In the genomic region with DNA sequence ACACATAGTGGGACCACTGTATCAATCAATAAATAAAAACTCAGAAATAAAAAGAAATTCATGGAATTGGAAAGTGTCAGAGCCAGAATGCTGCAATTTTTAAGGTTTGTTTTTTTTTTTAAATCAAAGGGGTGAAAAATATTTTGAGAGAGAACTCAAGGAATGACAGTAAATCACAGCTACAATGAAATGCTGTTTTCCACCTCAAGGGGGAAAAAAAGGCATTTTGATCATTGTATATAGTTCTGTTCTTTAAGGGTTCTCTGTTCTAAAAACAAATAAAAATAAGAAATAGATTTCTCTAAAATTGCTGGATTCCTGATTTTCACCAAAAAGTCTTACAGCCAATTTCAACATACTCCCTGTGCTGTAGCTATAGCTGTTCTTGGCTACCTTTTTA, we compare ENCODE assay signal across 33 cellular contexts. TPM values are rescaled to one million over a fixed set of nuclear protein-coding genes. Genes with fewer than 3 reads are reported as not detected.
"Had no signal": no experiment of that assay in that cellular context is flagged by ENCODE, and none has a peak within 500 bp of the region (broad histone marks: within the 10 kb centered on the region; RNA-seq: fewer than 3 reads in every experiment).

No MANE protein-coding gene starts in this region.

- H3K27ac ChIP-seq: adrenal gland, body of pancreas, coronary artery, dorsolateral prefrontal cortex, epithelial cell of prostate, esophagus squamous epithelium, gastroesophageal sphincter had no signal

- H3K4me1 Mint-ChIP-seq: activated CD4-positive, alpha-beta T cell treated with anti-CD3 and anti-CD28 coated beads for 36 hours; activated CD4-positive, alpha-beta T cell treated with anti-CD3 and anti-CD28 coated beads, Interleukin-2, amount 10 ng/mL, durations not matched to agents 24 days and 14 days; activated CD8-positive, alpha-beta memory T cell treated with anti-CD3 and anti-CD28 coated beads, Interleukin-2, amount 10 ng/mL, durations not matched to agents 7 days and 5 days; activated naive CD8-positive, alpha-beta T cell treated with anti-CD3 and anti-CD28 coated beads for 36 hours; activated naive CD8-positive, alpha-beta T cell treated with anti-CD3 and anti-CD28 coated beads, Interleukin-2, amount 50 U/mL, for 24 hours had no signal

- H3K4me3 ChIP-seq: adrenal gland, body of pancreas, coronary artery, dorsolateral prefrontal cortex, esophagus squamous epithelium, gastroesophageal sphincter had no signal

- H3K4me3 Mint-ChIP-seq: activated CD4-positive, alpha-beta memory T cell treated with anti-CD3 and anti-CD28 coated beads for 36 hours; activated CD4-positive, alpha-beta T cell treated with anti-CD3 and anti-CD28 coated beads for 36 hours; activated CD4-positive, alpha-beta T cell treated with anti-CD3 and anti-CD28 coated beads, Interleukin-2, amount 10 ng/mL, durations not matched to agents 24 days and 14 days; activated CD8-positive, alpha-beta memory T cell treated with anti-CD3 and anti-CD28 coated beads, Interleukin-2, amount 10 ng/mL, durations not matched to agents 7 days and 5 days; activated CD8-positive, alpha-beta T cell treated with anti-CD3 and anti-CD28 coated beads, Interleukin-2, amount 10 ng/mL, durations not matched to agents 7 days and 5 days; activated naive CD4-positive, alpha-beta T cell treated with anti-CD3 and anti-CD28 coated beads for 36 hours; activated naive CD4-positive, alpha-beta T cell treated with anti-CD3 and anti-CD28 coated beads, Interleukin-2, amount 50 U/mL, for 24 hours; activated naive CD8-positive, alpha-beta T cell treated with anti-CD3 and anti-CD28 coated beads for 36 hours; activated naive CD8-positive, alpha-beta T cell treated with anti-CD3 and anti-CD28 coated beads, Interleukin-2, amount 50 U/mL, for 24 hours; activated T-helper 1 cell treated with anti-CD3 and anti-CD28 coated beads, Interleukin-12 subunit alpha, Interleukin-12 subunit beta, Interleukin-2, Interleukin-4 antibody, amounts not matched to agents 30 ng/mL and 10 ng/mL and 1 ng/mL, durations not matched to agents 14 hours and 24 hours and 36 hours; dendritic cell treated with granulocyte-macrophage colony-stimulating factor and Interleukin-4, amounts not matched to agents 40 ng/mL and 50 ng/mL, for 4 days had no signal

- H3K27ac Mint-ChIP-seq: activated CD4-positive, alpha-beta memory T cell treated with anti-CD3 and anti-CD28 coated beads for 36 hours; activated CD4-positive, alpha-beta T cell treated with anti-CD3 and anti-CD28 coated beads for 36 hours; activated CD4-positive, alpha-beta T cell treated with anti-CD3 and anti-CD28 coated beads, Interleukin-2, amount 10 ng/mL, durations not matched to agents 24 days and 14 days; activated CD8-positive, alpha-beta memory T cell treated with anti-CD3 and anti-CD28 coated beads, Interleukin-2, amount 10 ng/mL, durations not matched to agents 7 days and 5 days; activated CD8-positive, alpha-beta T cell treated with anti-CD3 and anti-CD28 coated beads, Interleukin-2, amount 10 ng/mL, durations not matched to agents 7 days and 5 days; activated naive CD4-positive, alpha-beta T cell treated with anti-CD3 and anti-CD28 coated beads for 36 hours; activated naive CD4-positive, alpha-beta T cell treated with anti-CD3 and anti-CD28 coated beads, Interleukin-2, amount 50 U/mL, for 24 hours; activated naive CD8-positive, alpha-beta T cell treated with anti-CD3 and anti-CD28 coated beads for 36 hours; activated naive CD8-positive, alpha-beta T cell treated with anti-CD3 and anti-CD28 coated beads, Interleukin-2, amount 50 U/mL, for 24 hours; activated T-helper 1 cell treated with anti-CD3 and anti-CD28 coated beads, Interleukin-12 subunit alpha, Interleukin-12 subunit beta, Interleukin-2, Interleukin-4 antibody, amounts not matched to agents 30 ng/mL and 10 ng/mL and 1 ng/mL, durations not matched to agents 14 hours and 24 hours and 36 hours; activated T-helper 2 cell treated with anti-CD3 and anti-CD28 coated beads, Interferon-gamma antibody, Interleukin-2, Interleukin-4, amounts not matched to agents 10 μg/mL and 5 μg/mL and 100 μg/mL, durations not matched to agents 14 hours and 24 hours and 36 hours; dendritic cell treated with granulocyte-macrophage colony-stimulating factor and Interleukin-4, amounts not matched to agents 40 ng/mL and 50 ng/mL, for 4 days had no signal

- H3K36me3 ChIP-seq: adrenal gland had no signal

- H3K4me1 ChIP-seq: adrenal gland, body of pancreas, esophagus squamous epithelium, gastroesophageal sphincter had no signal

- H3K9me3 Mint-ChIP-seq: activated CD4-positive, alpha-beta memory T cell treated with anti-CD3 and anti-CD28 coated beads for 36 hours; activated CD4-positive, alpha-beta T cell treated with anti-CD3 and anti-CD28 coated beads, Interleukin-2, amount 10 ng/mL, durations not matched to agents 24 days and 14 days; activated naive CD4-positive, alpha-beta T cell treated with anti-CD3 and anti-CD28 coated beads for 36 hours; activated naive CD4-positive, alpha-beta T cell treated with anti-CD3 and anti-CD28 coated beads, Interleukin-2, amount 50 U/mL, for 24 hours; activated naive CD8-positive, alpha-beta T cell treated with anti-CD3 and anti-CD28 coated beads for 36 hours; activated naive CD8-positive, alpha-beta T cell treated with anti-CD3 and anti-CD28 coated beads, Interleukin-2, amount 50 U/mL, for 24 hours; activated T-helper 1 cell treated with anti-CD3 and anti-CD28 coated beads, Interleukin-12 subunit alpha, Interleukin-12 subunit beta, Interleukin-2, Interleukin-4 antibody, amounts not matched to agents 30 ng/mL and 10 ng/mL and 1 ng/mL, durations not matched to agents 14 hours and 24 hours and 36 hours; activated T-helper 2 cell treated with anti-CD3 and anti-CD28 coated beads, Interferon-gamma antibody, Interleukin-2, Interleukin-4, amounts not matched to agents 10 μg/mL and 5 μg/mL and 100 μg/mL, durations not matched to agents 14 hours and 24 hours and 36 hours; dendritic cell treated with granulocyte-macrophage colony-stimulating factor and Interleukin-4, amounts not matched to agents 40 ng/mL and 50 ng/mL, for 4 days had no signal

- ATAC-seq: activated CD4-positive, alpha-beta T cell treated with anti-CD3 and anti-CD28 coated beads for 36 hours; activated CD8-positive, alpha-beta memory T cell treated with anti-CD3 and anti-CD28 coated beads, Interleukin-2, amount 10 ng/mL, durations not matched to agents 7 days and 5 days; activated CD8-positive, alpha-beta T cell treated with anti-CD3 and anti-CD28 coated beads, Interleukin-2, amount 10 ng/mL, durations not matched to agents 7 days and 5 days; activated naive CD8-positive, alpha-beta T cell treated with anti-CD3 and anti-CD28 coated beads, Interleukin-2, amount 50 U/mL, for 24 hours; body of pancreas; gastroesophageal sphincter had no signal

- H3K36me3 Mint-ChIP-seq: activated CD4-positive, alpha-beta memory T cell treated with anti-CD3 and anti-CD28 coated beads for 36 hours; activated CD8-positive, alpha-beta memory T cell treated with anti-CD3 and anti-CD28 coated beads, Interleukin-2, amount 10 ng/mL, durations not matched to agents 7 days and 5 days; activated naive CD4-positive, alpha-beta T cell treated with anti-CD3 and anti-CD28 coated beads, Interleukin-2, amount 50 U/mL, for 24 hours; activated naive CD8-positive, alpha-beta T cell treated with anti-CD3 and anti-CD28 coated beads for 36 hours had no signal

- H3K27me3 Mint-ChIP-seq: activated naive CD4-positive, alpha-beta T cell treated with anti-CD3 and anti-CD28 coated beads, Interleukin-2, amount 50 U/mL, for 24 hours had no signal

- DNase-seq: activated CD4-positive, alpha-beta memory T cell treated with anti-CD3 and anti-CD28 coated beads for 36 hours; activated CD4-positive, alpha-beta T cell treated with anti-CD3 and anti-CD28 coated beads for 36 hours; activated CD4-positive, alpha-beta T cell treated with anti-CD3 and anti-CD28 coated beads, Interleukin-2, amount 10 ng/mL, durations not matched to agents 24 days and 14 days; activated CD4-positive, CD25-positive, alpha-beta regulatory T cell; activated CD4-positive, CD25-positive, alpha-beta regulatory T cell treated with anti-CD3 and anti-CD28 coated beads, Interleukin-2, amount 50 U/mL, for 72 hours; activated CD8-positive, alpha-beta memory T cell treated with anti-CD3 and anti-CD28 coated beads, Interleukin-2, amount 10 ng/mL, durations not matched to agents 7 days and 5 days; activated CD8-positive, alpha-beta memory T cell treated with anti-CD3 and anti-CD28 coated beads, Interleukin-2, amount 50 U/mL, for 4 hours; activated CD8-positive, alpha-beta T cell treated with anti-CD3 and anti-CD28 coated beads, Interleukin-2, amount 10 ng/mL, durations not matched to agents 7 days and 5 days; activated effector memory CD4-positive, alpha-beta T cell treated with anti-CD3 and anti-CD28 coated beads, Interleukin-2, amount 50 U/mL, for 16 hours; activated naive CD4-positive, alpha-beta T cell treated with anti-CD3 and anti-CD28 coated beads for 36 hours; activated naive CD8-positive, alpha-beta T cell treated with anti-CD3 and anti-CD28 coated beads for 36 hours; activated naive CD8-positive, alpha-beta T cell treated with anti-CD3 and anti-CD28 coated beads, Interleukin-2, amount 50 U/mL, for 24 hours; activated T-cell treated with anti-CD3 and anti-CD28 coated beads, Interleukin-2, amount 50 U/mL, for 1 hour; activated T-cell treated with anti-CD3 and anti-CD28 coated beads, Interleukin-2, amount 50 U/mL, for 48 hours; adrenal gland; amygdala; aorta; body of pancreas; central memory CD4-positive, alpha-beta T cell; cerebellar nuclear complex; dorsolateral prefrontal cortex; effector memory CD4-positive, alpha-beta T cell; esophagus squamous epithelium; foreskin melanocyte; head of caudate nucleus; T-helper 2 cell had no signal

- H3K9me3 ChIP-seq: adrenal gland, body of pancreas, esophagus squamous epithelium, gastroesophageal sphincter had no signal

- H3K27me3 ChIP-seq: adrenal gland, body of pancreas, dorsolateral prefrontal cortex, esophagus squamous epithelium, gastroesophageal sphincter had no signal

RNA-seq across cellular contexts. Expression of gene FAXC, which starts 24.5 kb away (rescaled TPM):
- total RNA-seq: activated CD4-positive, alpha-beta memory T cell treated with anti-CD3 and anti-CD28 coated beads for 36 hours; activated CD4-positive, alpha-beta T cell treated with anti-CD3 and anti-CD28 coated beads, Interleukin-2, amount 10 ng/mL, durations not matched to agents 24 days and 14 days; activated CD8-positive, alpha-beta T cell treated with anti-CD3 and anti-CD28 coated beads, Interleukin-2, amount 10 ng/mL, durations not matched to agents 7 days and 5 days; activated naive CD4-positive, alpha-beta T cell treated with anti-CD3 and anti-CD28 coated beads for 36 hours; activated naive CD8-positive, alpha-beta T cell treated with anti-CD3 and anti-CD28 coated beads for 36 hours; activated T-helper 1 cell treated with anti-CD3 and anti-CD28 coated beads, Interleukin-12 subunit alpha, Interleukin-12 subunit beta, Interleukin-2, Interleukin-4 antibody, amounts not matched to agents 30 ng/mL and 10 ng/mL and 1 ng/mL, durations not matched to agents 14 hours and 24 hours and 36 hours; activated T-helper 2 cell treated with anti-CD3 and anti-CD28 coated beads, Interferon-gamma antibody, Interleukin-2, Interleukin-4, amounts not matched to agents 10 μg/mL and 5 μg/mL and 100 μg/mL, durations not matched to agents 14 hours and 24 hours and 36 hours had no signal
